Comparison of ENCODE assay signal across 27 cellular contexts in genomic region chrY:8051340-8051739, GRCh38.
"Had no signal": no experiment of that assay in that cellular context is flagged by ENCODE, and none has a peak within 500 bp of the region (broad histone marks: within the 10 kb centered on the region; RNA-seq: fewer than 3 reads in every experiment).

No MANE protein-coding gene starts in this region.

- H3K4me1 Mint-ChIP-seq: naive thymus-derived CD8-positive, alpha-beta T cell; nephron; neural crest cell; stimulated activated effector memory CD8-positive, alpha-beta T cell treated with anti-CD3 and anti-CD28 coated beads, Interleukin-12 subunit alpha, Interleukin-12 subunit beta, amount 100 ng/mL, for 72 hours had no signal

- H3K9me3 ChIP-seq: left lung, lower lobe of right lung, pancreas, prostate gland, sigmoid colon, spleen, suprapubic skin, thoracic aorta, tibial artery, upper lobe of right lung had no signal

- ATAC-seq: left cardiac atrium; left lung; lower lobe of right lung; naive thymus-derived CD8-positive, alpha-beta T cell; pancreas; right cardiac atrium; stimulated activated effector memory CD8-positive, alpha-beta T cell treated with anti-CD3 and anti-CD28 coated beads, Interleukin-12 subunit alpha, Interleukin-12 subunit beta, amount 100 ng/mL, for 72 hours; upper lobe of right lung had no signal

- H3K27ac ChIP-seq: left lung, lower lobe of right lung, pancreas, prostate gland, sigmoid colon, spleen, suprapubic skin, thoracic aorta, tibial artery, upper lobe of right lung had no signal

- H3K36me3 ChIP-seq: left lung, lower lobe of right lung, pancreas, prostate gland, sigmoid colon, spleen, suprapubic skin, thoracic aorta, tibial artery, upper lobe of right lung had no signal

- H3K27me3 ChIP-seq: left lung, pancreas, sigmoid colon, spleen, suprapubic skin, tibial artery, upper lobe of right lung had no signal

- H3K36me3 Mint-ChIP-seq: naive thymus-derived CD8-positive, alpha-beta T cell; stimulated activated effector memory CD8-positive, alpha-beta T cell treated with anti-CD3 and anti-CD28 coated beads, Interleukin-12 subunit alpha, Interleukin-12 subunit beta, amount 100 ng/mL, for 72 hours had no signal

- H3K27me3 Mint-ChIP-seq: stimulated activated naive CD8-positive, alpha-beta T cell treated with anti-CD3 and anti-CD28 coated beads, Interleukin-15, Interleukin-2, amounts not matched to agents 100 ng/mL and 50 ng/mL, for 24 hours had no signal

- H3K27ac Mint-ChIP-seq: naive thymus-derived CD8-positive, alpha-beta T cell; nephron; stimulated activated effector memory CD8-positive, alpha-beta T cell treated with anti-CD3 and anti-CD28 coated beads, Interleukin-12 subunit alpha, Interleukin-12 subunit beta, amount 100 ng/mL, for 72 hours; stimulated activated naive CD8-positive, alpha-beta T cell treated with anti-CD3 and anti-CD28 coated beads, Interleukin-15, Interleukin-2, amounts not matched to agents 100 ng/mL and 50 ng/mL, for 24 hours had no signal

- H3K4me3 ChIP-seq: left lung, lower lobe of right lung, pancreas, prostate gland, sigmoid colon, spleen, suprapubic skin, thoracic aorta, tibial artery, upper lobe of right lung had no signal

- DNase-seq: hippocampal formation; kidney glomerular epithelial cell; left cardiac atrium; left lung; lower lobe of right lung; mammary epithelial cell; mesenchymal stem cell; naive thymus-derived CD8-positive, alpha-beta T cell; nucleus accumbens; pancreas; posterior cingulate gyrus; retina; right cardiac atrium; sigmoid colon; small intestine; spleen; stimulated activated CD4-positive, alpha-beta T cell treated with anti-CD3 and anti-CD28 coated beads, Interleukin-4, amount 100 ng/mL, for 24 hours; stimulated activated naive CD4-positive, alpha-beta T cell; tibial artery; upper lobe of right lung had no signal

- H3K4me3 Mint-ChIP-seq: naive thymus-derived CD8-positive, alpha-beta T cell; nephron; neural crest cell; stimulated activated effector memory CD8-positive, alpha-beta T cell treated with anti-CD3 and anti-CD28 coated beads, Interleukin-12 subunit alpha, Interleukin-12 subunit beta, amount 100 ng/mL, for 72 hours; stimulated activated naive CD8-positive, alpha-beta T cell treated with anti-CD3 and anti-CD28 coated beads, Interleukin-15, Interleukin-2, amounts not matched to agents 100 ng/mL and 50 ng/mL, for 24 hours had no signal

- H3K4me1 ChIP-seq: left lung, lower lobe of right lung, pancreas, prostate gland, sigmoid colon, spleen, suprapubic skin, tibial artery, upper lobe of right lung had no signal
